In the genomic region with DNA sequence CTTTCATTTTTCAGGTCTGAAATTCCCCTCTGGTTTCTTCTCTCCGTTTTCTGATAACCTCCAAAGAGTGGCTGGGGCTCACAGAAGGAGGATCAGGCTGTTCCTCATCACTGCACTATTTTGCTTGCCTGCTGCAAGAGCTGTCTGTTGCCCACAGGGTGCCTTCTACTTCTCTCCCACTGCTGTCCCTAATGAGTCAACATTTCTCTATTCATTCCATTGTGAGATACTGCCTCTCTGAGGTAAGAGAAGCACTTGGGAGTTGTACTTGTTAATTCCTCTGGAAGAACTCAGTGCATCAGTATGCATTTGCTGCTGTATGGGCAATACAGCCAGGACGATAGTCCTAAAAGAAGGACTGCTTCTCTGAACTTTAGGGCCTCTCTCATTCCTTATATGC, we compare ENCODE assay signal across 2 cellular contexts.
TF ChIP-seq lines count a peak whose summit lies in the region.

No MANE protein-coding gene starts in this region.

TF ChIP-seq in A549, 52 proteins besides CTCF, POLR2A, EP300 and RAD21 (continued from another document):
- TF ChIP-seq USF2 (IDR thresholded peaks at IDR 0.05) (no peak), NPAS2 (CRISPR knock-in tag; IDR thresholded peaks at IDR 0.05; ENCODE audit: borderline replicate concordance) (no peak), JUN (IDR thresholded peaks at IDR 0.05) (no peak), HEYL (CRISPR knock-in tag; IDR thresholded peaks at IDR 0.05) (no peak), KDM1A (IDR thresholded peaks at IDR 0.05; ENCODE audit: low read depth) (no peak), HOXB13 (CRISPR knock-in tag; IDR thresholded peaks at IDR 0.05; ENCODE audit: low read depth) (no peak), FOSL2 (IDR thresholded peaks at IDR 0.05) (no peak), FOSL2 (CRISPR knock-in tag; IDR thresholded peaks at IDR 0.05) (no peak), MAX (IDR thresholded peaks at IDR 0.05) (no peak), FOXS1 (CRISPR knock-in tag; IDR thresholded peaks at IDR 0.05) (no peak)
- TF ChIP-seq, protein P1, sequence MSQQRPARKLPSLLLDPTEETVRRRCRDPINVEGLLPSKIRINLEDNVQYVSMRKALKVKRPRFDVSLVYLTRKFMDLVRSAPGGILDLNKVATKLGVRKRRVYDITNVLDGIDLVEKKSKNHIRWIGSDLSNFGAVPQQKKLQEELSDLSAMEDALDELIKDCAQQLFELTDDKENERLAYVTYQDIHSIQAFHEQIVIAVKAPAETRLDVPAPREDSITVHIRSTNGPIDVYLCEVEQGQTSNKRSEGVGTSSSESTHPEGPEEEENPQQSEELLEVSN (IDR thresholded peaks at IDR 0.05; ENCODE audit: borderline replicate concordance, low read depth) = no peak

TF ChIP-seq in WTC11, 78 proteins besides CTCF, POLR2A, EP300 and RAD21 (continued from another document):
- TF ChIP-seq, protein P2, sequence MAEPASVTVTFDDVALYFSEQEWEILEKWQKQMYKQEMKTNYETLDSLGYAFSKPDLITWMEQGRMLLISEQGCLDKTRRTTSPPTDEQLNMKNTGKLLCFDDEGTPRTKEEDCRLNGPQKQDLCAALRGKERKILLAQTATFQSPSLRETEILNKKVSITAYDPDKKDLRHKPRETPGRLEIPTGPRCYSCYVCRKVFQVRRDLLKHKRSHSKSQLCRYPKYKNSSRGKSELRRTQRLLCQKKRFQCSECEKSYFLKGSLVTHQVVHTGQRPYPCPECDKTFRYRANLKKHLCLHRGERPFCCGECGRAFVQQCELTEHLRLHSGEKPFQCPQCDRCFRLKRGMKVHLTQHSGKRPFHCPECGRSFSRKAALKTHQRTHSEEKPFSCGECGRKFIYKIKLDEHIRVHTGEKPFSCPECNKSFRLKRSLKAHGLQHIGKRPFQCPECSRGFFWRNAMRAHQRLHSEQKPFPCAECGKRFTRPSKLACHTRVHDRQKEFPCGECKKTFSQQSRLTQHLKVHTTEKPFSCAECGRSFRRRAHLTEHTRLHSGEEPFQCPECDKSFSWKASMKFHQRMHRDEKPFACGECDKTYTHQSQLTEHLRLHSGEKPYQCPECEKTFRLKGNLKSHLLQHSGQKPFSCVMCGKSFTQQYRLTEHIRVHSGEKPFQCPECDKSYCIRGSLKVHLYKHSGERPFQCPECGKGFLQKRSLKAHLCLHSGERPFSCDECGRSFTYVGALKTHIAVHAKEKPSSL (CRISPR knock-in tag; conservative IDR thresholded peaks at IDR 0.05) = no peak
- TF ChIP-seq, protein P3, sequence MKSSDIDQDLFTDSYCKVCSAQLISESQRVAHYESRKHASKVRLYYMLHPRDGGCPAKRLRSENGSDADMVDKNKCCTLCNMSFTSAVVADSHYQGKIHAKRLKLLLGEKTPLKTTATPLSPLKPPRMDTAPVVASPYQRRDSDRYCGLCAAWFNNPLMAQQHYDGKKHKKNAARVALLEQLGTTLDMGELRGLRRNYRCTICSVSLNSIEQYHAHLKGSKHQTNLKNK (CRISPR knock-in tag; IDR thresholded peaks at IDR 0.05) = no peak
- TF ChIP-seq, protein P4, sequence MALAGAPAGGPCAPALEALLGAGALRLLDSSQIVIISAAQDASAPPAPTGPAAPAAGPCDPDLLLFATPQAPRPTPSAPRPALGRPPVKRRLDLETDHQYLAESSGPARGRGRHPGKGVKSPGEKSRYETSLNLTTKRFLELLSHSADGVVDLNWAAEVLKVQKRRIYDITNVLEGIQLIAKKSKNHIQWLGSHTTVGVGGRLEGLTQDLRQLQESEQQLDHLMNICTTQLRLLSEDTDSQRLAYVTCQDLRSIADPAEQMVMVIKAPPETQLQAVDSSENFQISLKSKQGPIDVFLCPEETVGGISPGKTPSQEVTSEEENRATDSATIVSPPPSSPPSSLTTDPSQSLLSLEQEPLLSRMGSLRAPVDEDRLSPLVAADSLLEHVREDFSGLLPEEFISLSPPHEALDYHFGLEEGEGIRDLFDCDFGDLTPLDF (CRISPR knock-in tag; IDR thresholded peaks at IDR 0.05) = no peak
- no peak for TF ChIP-seq ZNF671 (CRISPR knock-in tag; IDR thresholded peaks at IDR 0.05)
